16 cellular contexts compared by ENCODE assay signal in genomic region chr19:18430417-18431144, GRCh38. TPM values are rescaled to one million over a fixed set of nuclear protein-coding genes. Genes with fewer than 3 reads are reported as not detected.
DNase-seq lines count a peak whose midpoint lies in the region; ATAC-seq and TF ChIP-seq lines count a peak whose summit lies in the region.
"Had no signal": no experiment of that assay in that cellular context is flagged by ENCODE, and none has a peak within 500 bp of the region (broad histone marks: within the 10 kb centered on the region; RNA-seq: fewer than 3 reads in every experiment).

No MANE protein-coding gene starts in this region.

- H3K4me3 ChIP-seq in Panc1 (ENCODE audit: low read depth in 2 of 2, low read length in 2 of 2) (no peak overlapping the region), hepatocyte (no peak overlapping the region), MG63 (no peak overlapping the region)
- H3K4me3 ChIP-seq: vagina had no signal

- H3K4me1 ChIP-seq in Panc1 (ENCODE audit: control insufficient read depth, insufficient read depth, low read length) (peaks cover 47% of the 10 kb centered on the region), hepatocyte (ENCODE audit: insufficient read depth) (peaks cover 42% of the 10 kb centered on the region)

- H3K4me1 Mint-ChIP-seq in activated naive CD4-positive, alpha-beta T cell treated with anti-CD3 and anti-CD28 coated beads, Interleukin-2, amount 50 U/mL, for 24 hours, result peaks cover 9% of the 10 kb centered on the region
- H3K4me1 Mint-ChIP-seq in activated naive CD4-positive, alpha-beta T cell treated with anti-CD3 and anti-CD28 coated beads, Interleukin-2, amount 10 ng/mL, durations not matched to agents 7 days and 5 days, result peaks cover 42% of the 10 kb centered on the region
- H3K4me1 Mint-ChIP-seq in stimulated activated naive B cell treated with anti-CD40 and anti-IgM and Interleukin-4, amounts not matched to agents 10 μg/mL and 1 μg/mL and 100 μg/mL, for 72 hours, result peaks cover 21 to 56% of the 10 kb centered on the region in 2 donors

- H3K9me3 ChIP-seq in Panc1 (ENCODE audit: control insufficient read depth, insufficient read depth, low read depth, low read length) (no peaks in the 10 kb centered on the region), hepatocyte (ENCODE audit: low read depth) (no peaks in the 10 kb centered on the region), MG63 (no peaks in the 10 kb centered on the region)
- H3K9me3 ChIP-seq: vagina had no signal

- H2AFZ ChIP-seq in hepatocyte, result no peak overlapping the region

- in situ Hi-C loops in Panc1 (cut with HindIII; ENCODE audit: low pct_unique_long_range_greater_than_20kb, low sequenced_read_pairs), result no loop called here

- H3K27ac ChIP-seq in Panc1 (ENCODE audit: low read length), result peak overlapping the region; percentile 70; the same call in 1 of the 2 replicates
- H3K27ac ChIP-seq in hepatocyte, result no peak overlapping the region

- peak overlapping the region; percentile 78 for H3K4me2 ChIP-seq in hepatocyte

- H3K36me3 ChIP-seq in Panc1 (ENCODE audit: control insufficient read depth, insufficient read depth, low read length), result no peaks in the 10 kb centered on the region
- no peaks in the 10 kb centered on the region for H3K36me3 ChIP-seq in hepatocyte (replicated peaks; ENCODE audit: insufficient read depth, low read depth)
- peaks cover 65% of the 10 kb centered on the region for H3K36me3 ChIP-seq in MG63
- H3K36me3 ChIP-seq: vagina had no signal

- intact Hi-C loops in Panc1 (cut with micrococcal nuclease; ENCODE audit: unreplicated experiment), result no loop called here

- no peaks in the 10 kb centered on the region for H3K9me3 Mint-ChIP-seq in activated naive CD4-positive, alpha-beta T cell treated with anti-CD3 and anti-CD28 coated beads, Interleukin-2, amount 50 U/mL, for 24 hours
- H3K9me3 Mint-ChIP-seq in activated naive CD4-positive, alpha-beta T cell treated with anti-CD3 and anti-CD28 coated beads, Interleukin-2, amount 10 ng/mL, durations not matched to agents 7 days and 5 days, result no peaks in the 10 kb centered on the region
- H3K9me3 Mint-ChIP-seq in stimulated activated naive B cell treated with anti-CD40 and anti-IgM and Interleukin-4, amounts not matched to agents 10 μg/mL and 1 μg/mL and 100 μg/mL, for 72 hours, result no peaks in the 10 kb centered on the region
- H3K9me3 Mint-ChIP-seq: activated T-helper 17 cell treated with anti-CD3 and anti-CD28 coated beads, Interleukin-2, amount 50 U/mL, for 72 hours; stimulated activated naive CD8-positive, alpha-beta T cell treated with anti-CD3 and anti-CD28 coated beads, Interleukin-15, amount 100 ng/mL, for 72 hours had no signal

- H3K36me3 Mint-ChIP-seq in activated naive CD4-positive, alpha-beta T cell treated with anti-CD3 and anti-CD28 coated beads, Interleukin-2, amount 50 U/mL, for 24 hours, result no peaks in the 10 kb centered on the region
- H3K36me3 Mint-ChIP-seq in activated naive CD4-positive, alpha-beta T cell treated with anti-CD3 and anti-CD28 coated beads, Interleukin-2, amount 10 ng/mL, durations not matched to agents 7 days and 5 days, result peaks cover 10% of the 10 kb centered on the region
- H3K36me3 Mint-ChIP-seq in stimulated activated naive B cell treated with anti-CD40 and anti-IgM and Interleukin-4, amounts not matched to agents 10 μg/mL and 1 μg/mL and 100 μg/mL, for 72 hours, result peaks cover 0 to 3% of the 10 kb centered on the region in 2 donors

- TF ChIP-seq CTCF in Panc1 (IDR thresholded peaks at IDR 0.05) (no peak), hepatocyte (IDR thresholded peaks at IDR 0.05; ENCODE audit: poor library complexity) (no peak)

- DNase-seq in activated naive CD4-positive, alpha-beta T cell treated with anti-CD3 and anti-CD28 coated beads, Interleukin-2, amount 10 ng/mL, durations not matched to agents 7 days and 5 days, result no peak
- DNase-seq in Panc1 (ENCODE audit: low read depth, low spot score), result no peak
- DNase-seq in hepatocyte (ENCODE audit: low spot score), result no peak
- DNase-seq in stimulated activated naive B cell treated with anti-CD40 and anti-IgM and Interleukin-4, amounts not matched to agents 10 μg/mL and 1 μg/mL and 100 μg/mL, for 72 hours, result no peak
- no peak for DNase-seq in NCI-H2029 treated with DMSO at 0.1 percent for 48 hours (lab: John Stamatoyannopoulos, UW)
- no peak for DNase-seq in MG63
- no peak for DNase-seq in stimulated activated naive CD4-positive, alpha-beta T cell (lab: John Stamatoyannopoulos, UW)
- DNase-seq: NCI-H2029, NCI-H69, SW 1271 had no signal

- peaks cover 6% of the 10 kb centered on the region for H4K20me1 ChIP-seq in hepatocyte (ENCODE audit: insufficient read depth, poor library complexity, severe bottlenecking)

- POLR2A ChIA-PET in Panc1 (lab: Charles Lee), result no interaction called here

- H3K27me3 ChIP-seq in Panc1 (ENCODE audit: control insufficient read depth, insufficient read depth, low read length), result no peaks in the 10 kb centered on the region
- H3K27me3 ChIP-seq in hepatocyte, result no peaks in the 10 kb centered on the region
- H3K27me3 ChIP-seq in MG63, result no peaks in the 10 kb centered on the region
- H3K27me3 ChIP-seq: vagina had no signal

- no peak for ATAC-seq in Panc1
- no peak for ATAC-seq in stimulated activated naive B cell treated with anti-CD40 and anti-IgM and Interleukin-4, amounts not matched to agents 10 μg/mL and 1 μg/mL and 100 μg/mL, for 72 hours (replicated peaks)
- ATAC-seq: activated CD4-positive, CD25-positive, alpha-beta regulatory T cell treated with anti-CD3 and anti-CD28 coated beads, Interleukin-2, amount 50 U/mL, for 24 hours; activated T-helper 17 cell treated with anti-CD3 and anti-CD28 coated beads, Interleukin-2, amount 50 U/mL, for 72 hours; HCT116; stimulated activated naive CD8-positive, alpha-beta T cell treated with anti-CD3 and anti-CD28 coated beads, Interleukin-15, amount 100 ng/mL, for 72 hours had no signal

- no peak overlapping the region for H3K27ac Mint-ChIP-seq in activated naive CD4-positive, alpha-beta T cell treated with anti-CD3 and anti-CD28 coated beads, Interleukin-2, amount 50 U/mL, for 24 hours
- no peak overlapping the region for H3K27ac Mint-ChIP-seq in activated naive CD4-positive, alpha-beta T cell treated with anti-CD3 and anti-CD28 coated beads, Interleukin-2, amount 10 ng/mL, durations not matched to agents 7 days and 5 days
- H3K27ac Mint-ChIP-seq in stimulated activated naive B cell treated with anti-CD40 and anti-IgM and Interleukin-4, amounts not matched to agents 10 μg/mL and 1 μg/mL and 100 μg/mL, for 72 hours, result no peak overlapping the region
- H3K27ac Mint-ChIP-seq: activated T-helper 17 cell treated with anti-CD3 and anti-CD28 coated beads, Interleukin-2, amount 50 U/mL, for 72 hours had no signal

- H3K79me2 ChIP-seq in hepatocyte, result peaks cover 33% of the 10 kb centered on the region

- H3K27me3 Mint-ChIP-seq in activated naive CD4-positive, alpha-beta T cell treated with anti-CD3 and anti-CD28 coated beads, Interleukin-2, amount 50 U/mL, for 24 hours, result no peaks in the 10 kb centered on the region
- no peaks in the 10 kb centered on the region for H3K27me3 Mint-ChIP-seq in activated naive CD4-positive, alpha-beta T cell treated with anti-CD3 and anti-CD28 coated beads, Interleukin-2, amount 10 ng/mL, durations not matched to agents 7 days and 5 days
- no peaks in the 10 kb centered on the region for H3K27me3 Mint-ChIP-seq in stimulated activated naive B cell treated with anti-CD40 and anti-IgM and Interleukin-4, amounts not matched to agents 10 μg/mL and 1 μg/mL and 100 μg/mL, for 72 hours
- H3K27me3 Mint-ChIP-seq: activated T-helper 17 cell treated with anti-CD3 and anti-CD28 coated beads, Interleukin-2, amount 50 U/mL, for 72 hours; stimulated activated naive CD8-positive, alpha-beta T cell treated with anti-CD3 and anti-CD28 coated beads, Interleukin-15, amount 100 ng/mL, for 72 hours had no signal

- H3K4me3 Mint-ChIP-seq in activated naive CD4-positive, alpha-beta T cell treated with anti-CD3 and anti-CD28 coated beads, Interleukin-2, amount 50 U/mL, for 24 hours, result peak overlapping the region; percentile 30
- H3K4me3 Mint-ChIP-seq in activated naive CD4-positive, alpha-beta T cell treated with anti-CD3 and anti-CD28 coated beads, Interleukin-2, amount 10 ng/mL, durations not matched to agents 7 days and 5 days, result no peak overlapping the region
- H3K4me3 Mint-ChIP-seq in stimulated activated naive B cell treated with anti-CD40 and anti-IgM and Interleukin-4, amounts not matched to agents 10 μg/mL and 1 μg/mL and 100 μg/mL, for 72 hours, result peak overlapping the region; percentile 5 to 39

- WGBS in hepatocyte (ENCODE audit: low lambda C conversion rate, missing lambda C conversion rate), result 87% methylated on average over 17 of the region's 21 CpGs

- BruUV-seq in Panc1 (replicated peaks; lab: Mats Ljungman, UMichigan), result no TSS peak

- H3K9me2 ChIP-seq in hepatocyte (replicated peaks; ENCODE audit: insufficient read depth), result no peaks in the 10 kb centered on the region

- CTCF ChIA-PET in activated naive CD4-positive, alpha-beta T cell treated with anti-CD3 and anti-CD28 coated beads, Interleukin-2, amount 10 ng/mL, durations not matched to agents 7 days and 5 days (lab: Charles Lee), result no interaction called here
- CTCF ChIA-PET in Panc1 (lab: Charles Lee), result no interaction called here

RNA-seq across cellular contexts. Expression of gene ISYNA1, which starts 7.4 kb away (rescaled TPM):
- 351 TPM for total RNA-seq in Panc1 (2021; ENCODE audit: unreplicated experiment)
- polyA plus RNA-seq in Panc1 (2012; ENCODE audit: insufficient read length), result 540 TPM
- 51.5 and 54.9 TPM in 2 replicates for total RNA-seq in hepatocyte
- polyA plus RNA-seq in hepatocyte, result 144 and 188 TPM in 2 replicates
- total RNA-seq in MG63 (2014; rRNA removed; shearing (Covaris generic); ENCODE audit: low replicate concordance), result 0.40 and 4.4 TPM in 2 replicates

RNA-seq across cellular contexts. Expression of gene SSBP4, which starts 11.4 kb away (rescaled TPM):
- 128 TPM for total RNA-seq in Panc1 (2021; ENCODE audit: unreplicated experiment)
- 185 TPM for polyA plus RNA-seq in Panc1 (2012; ENCODE audit: insufficient read length)
- total RNA-seq in hepatocyte, result 55.8 and 72.6 TPM in 2 replicates
- 156 and 169 TPM in 2 replicates for polyA plus RNA-seq in hepatocyte
- total RNA-seq in MG63 (2014; rRNA removed; shearing (Covaris generic); ENCODE audit: low replicate concordance), result 187 and 203 TPM in 2 replicates

RNA-seq across cellular contexts. Expression of gene LRRC25, which starts 33.2 kb away (rescaled TPM):
- total RNA-seq in Panc1 (2021; ENCODE audit: unreplicated experiment), result 0.15 TPM
- 0.15 TPM for polyA plus RNA-seq in Panc1 (2012; ENCODE audit: insufficient read length)
- 0.16 TPM in 1 of 2 replicates, not detected in the other for total RNA-seq in hepatocyte
- 0.36 and 1.5 TPM in 2 replicates for polyA plus RNA-seq in hepatocyte
- total RNA-seq in MG63 (2014; rRNA removed; shearing (Covaris generic); ENCODE audit: low replicate concordance), result not detected in 2 replicates
- total RNA-seq: activated T-helper 17 cell treated with anti-CD3 and anti-CD28 coated beads, Interleukin-2, amount 50 U/mL, for 72 hours had no signal

RNA-seq across cellular contexts. Expression of gene GDF15, which starts 44.6 kb away (rescaled TPM):
- total RNA-seq in Panc1 (2021; ENCODE audit: unreplicated experiment) (335 TPM), hepatocyte (106 and 123 TPM in 2 replicates)
- polyA plus RNA-seq in Panc1 (2012; ENCODE audit: insufficient read length), result 712 TPM
- 175 and 185 TPM in 2 replicates for polyA plus RNA-seq in hepatocyte
- 2.3 and 13.1 TPM in 2 replicates for total RNA-seq in MG63 (2014; rRNA removed; shearing (Covaris generic); ENCODE audit: low replicate concordance)
